In genomic region chr14:89507521-89507920, GRCh38 we compare ENCODE assay signal across 10 cellular contexts.
DNase-seq lines count a peak whose midpoint lies in the region; ATAC-seq and TF ChIP-seq lines count a peak whose summit lies in the region.
"Had no signal": no experiment of that assay in that cellular context is flagged by ENCODE, and none has a peak within 500 bp of the region (broad histone marks: within the 10 kb centered on the region; RNA-seq: fewer than 3 reads in every experiment).

No MANE protein-coding gene starts in this region.

- H3K4me3 Mint-ChIP-seq in CD4-positive, alpha-beta T cell, result no peak overlapping the region
- no peak overlapping the region for H3K4me3 Mint-ChIP-seq in activated CD4-positive, alpha-beta memory T cell treated with anti-CD3 and anti-CD28 coated beads for 36 hours

- CTCF ChIA-PET in CD4-positive, alpha-beta T cell (lab: Charles Lee), result no interaction called here
- CTCF ChIA-PET in activated CD4-positive, alpha-beta memory T cell treated with anti-CD3 and anti-CD28 coated beads for 36 hours (lab: Charles Lee), result interaction anchor here (1.1 kb wide), 1 partner anchor 78 kb away, joined by 3 read pairs; no protein-coding TSS in a partner anchor

- no peaks in the 10 kb centered on the region for H3K9me3 ChIP-seq in CD4-positive, alpha-beta T cell (ENCODE audit: control insufficient read depth, low read length)
- no peaks in the 10 kb centered on the region for H3K9me3 ChIP-seq in left lung

- no peak overlapping the region for H3K27ac ChIP-seq in CD4-positive, alpha-beta T cell (ENCODE audit: low read depth, low read length)
- H3K27ac ChIP-seq in left lung, result no peak overlapping the region
- H3K27ac ChIP-seq: HL-60, SK-N-MC had no signal

- no peaks in the 10 kb centered on the region for H3K36me3 ChIP-seq in left lung

- peaks cover 76% of the 10 kb centered on the region for H3K4me1 Mint-ChIP-seq in CD4-positive, alpha-beta T cell (ENCODE audit: low read depth)
- H3K4me1 Mint-ChIP-seq in activated CD4-positive, alpha-beta memory T cell treated with anti-CD3 and anti-CD28 coated beads for 36 hours (ENCODE audit: low read depth), result peaks cover 73% of the 10 kb centered on the region

- no peak for DNase-seq in CD4-positive, alpha-beta T cell
- DNase-seq in activated CD4-positive, alpha-beta memory T cell treated with anti-CD3 and anti-CD28 coated beads for 36 hours, result no peak
- no peak for DNase-seq in left lung
- DNase-seq in NCI-H1105 (lab: John Stamatoyannopoulos, UW), result no peak
- no peak for DNase-seq in NCI-H82 (lab: John Stamatoyannopoulos, UW)
- no peak for DNase-seq in middle frontal gyrus (ENCODE audit: extremely low spot score, low spot score)

- H3K9me3 Mint-ChIP-seq in CD4-positive, alpha-beta T cell, result no peaks in the 10 kb centered on the region
- H3K9me3 Mint-ChIP-seq in activated CD4-positive, alpha-beta memory T cell treated with anti-CD3 and anti-CD28 coated beads for 36 hours, result no peaks in the 10 kb centered on the region

- no peaks in the 10 kb centered on the region for H3K27me3 ChIP-seq in CD4-positive, alpha-beta T cell (ENCODE audit: control insufficient read depth, insufficient read depth, low read length)
- H3K27me3 ChIP-seq in left lung, result no peaks in the 10 kb centered on the region

- H3K27ac Mint-ChIP-seq in CD4-positive, alpha-beta T cell, result peak overlapping the region; percentile 76
- peak overlapping the region; percentile 58 for H3K27ac Mint-ChIP-seq in activated CD4-positive, alpha-beta memory T cell treated with anti-CD3 and anti-CD28 coated beads for 36 hours

- H3K36me3 Mint-ChIP-seq in CD4-positive, alpha-beta T cell (ENCODE audit: low read depth), result peaks cover 47% of the 10 kb centered on the region
- H3K36me3 Mint-ChIP-seq in activated CD4-positive, alpha-beta memory T cell treated with anti-CD3 and anti-CD28 coated beads for 36 hours, result peaks cover 2% of the 10 kb centered on the region

- intact Hi-C loops in CD4-positive, alpha-beta T cell (cut with DNase I, micrococcal nuclease), result loop anchor here in 1 of 2 experiments (10.0 kb wide), 1 partner anchor 257 kb away; no protein-coding TSS in a partner anchor
- intact Hi-C loops in activated CD4-positive, alpha-beta memory T cell treated with anti-CD3 and anti-CD28 coated beads for 36 hours (cut with micrococcal nuclease), result no loop called here
- intact Hi-C loops in left lung (cut with DNase I), result no loop called here

- H3K4me1 ChIP-seq in left lung, result peaks cover 0 to 27% of the 10 kb centered on the region in 2 donors

- no peak overlapping the region for H3K4me3 ChIP-seq in left lung
- H3K4me3 ChIP-seq: SK-N-MC had no signal

- POLR2A ChIA-PET in CD4-positive, alpha-beta T cell (lab: Charles Lee), result no interaction called here
- POLR2A ChIA-PET in activated CD4-positive, alpha-beta memory T cell treated with anti-CD3 and anti-CD28 coated beads for 36 hours (lab: Charles Lee), result interaction anchor here (1.1 kb wide), 1 partner anchor 78 kb away, joined by 3 read pairs; no protein-coding TSS in a partner anchor

- no peak for TF ChIP-seq CTCF in CD4-positive, alpha-beta T cell (IDR thresholded peaks at IDR 0.05)
- no peak for TF ChIP-seq CTCF in left lung (IDR thresholded peaks at IDR 0.05)

- no peaks in the 10 kb centered on the region for H3K27me3 Mint-ChIP-seq in CD4-positive, alpha-beta T cell
- no peaks in the 10 kb centered on the region for H3K27me3 Mint-ChIP-seq in activated CD4-positive, alpha-beta memory T cell treated with anti-CD3 and anti-CD28 coated beads for 36 hours

- no peak for ATAC-seq in CD4-positive, alpha-beta T cell (ENCODE audit: poor library complexity)
- ATAC-seq in GM21786 (IDR thresholded peaks at IDR 0.05; ENCODE audit: unreplicated experiment), result peak; percentile 29
- ATAC-seq in left lung, result peak; percentile 51
- no peak for ATAC-seq in HG02642 (IDR thresholded peaks at IDR 0.05; ENCODE audit: poor library complexity, unreplicated experiment)

Comparison
In these comparisons a context has a peak if more than half of its experiments do, and no peak if none do; other contexts are left out.
1. ATAC-seq: peak in GM21786 (single experiment) and left lung (single experiment); none in CD4-positive, alpha-beta T cell (single experiment) and HG02642 (single experiment).